Comparison of ENCODE assay signal across 18 cellular contexts in genomic region chr13:112452380-112453206, GRCh38.
DNase-seq lines count a peak whose midpoint lies in the region; ATAC-seq and TF ChIP-seq lines count a peak whose summit lies in the region.
"Had no signal": no experiment of that assay in that cellular context is flagged by ENCODE, and none has a peak within 500 bp of the region (broad histone marks: within the 10 kb centered on the region; RNA-seq: fewer than 3 reads in every experiment).

No MANE protein-coding gene starts in this region.

- no peaks in the 10 kb centered on the region for H3K9me3 Mint-ChIP-seq in activated CD4-positive, alpha-beta memory T cell treated with anti-CD3 and anti-CD28 coated beads, Interleukin-2, amount 10 ng/mL, durations not matched to agents 7 days and 5 days
- no peaks in the 10 kb centered on the region for H3K9me3 Mint-ChIP-seq in activated CD4-positive, alpha-beta memory T cell treated with anti-CD3 and anti-CD28 coated beads for 36 hours
- H3K9me3 Mint-ChIP-seq in GM23338: no peaks in the 10 kb centered on the region
- H3K9me3 Mint-ChIP-seq in progenitor cell of endocrine pancreas (ENCODE audit: low read depth): no peaks in the 10 kb centered on the region
- H3K9me3 Mint-ChIP-seq in MCF 10A (ENCODE audit: unreplicated experiment): peaks cover 12% of the 10 kb centered on the region
- no peaks in the 10 kb centered on the region for H3K9me3 Mint-ChIP-seq in activated naive CD8-positive, alpha-beta T cell treated with anti-CD3 and anti-CD28 coated beads, Interleukin-2, amount 50 U/mL, for 24 hours

- TF ChIP-seq CTCF in GM23338 (conservative IDR thresholded peaks at IDR 0.05; ENCODE audit: low read depth in 2 of 2) (no peak), esophagus muscularis mucosa (IDR thresholded peaks at IDR 0.05) (no peak), progenitor cell of endocrine pancreas (IDR thresholded peaks at IDR 0.05; ENCODE audit: unreplicated experiment) (no peak), MCF 10A (IDR thresholded peaks at IDR 0.05; ENCODE audit: unreplicated experiment) (no peak)

- H3K27ac ChIP-seq in GM23338 (ENCODE audit: low read depth) (no peak overlapping the region), esophagus muscularis mucosa (replicated peaks in 1 of 4) (no peak overlapping the region)
- H3K27ac ChIP-seq: HL-60 had no signal

- H3K36me3 Mint-ChIP-seq in activated CD4-positive, alpha-beta memory T cell treated with anti-CD3 and anti-CD28 coated beads, Interleukin-2, amount 10 ng/mL, durations not matched to agents 7 days and 5 days (ENCODE audit: low read depth): no peaks in the 10 kb centered on the region
- H3K36me3 Mint-ChIP-seq in activated CD4-positive, alpha-beta memory T cell treated with anti-CD3 and anti-CD28 coated beads for 36 hours: no peaks in the 10 kb centered on the region
- no peaks in the 10 kb centered on the region for H3K36me3 Mint-ChIP-seq in GM23338 (ENCODE audit: low read depth)
- no peaks in the 10 kb centered on the region for H3K36me3 Mint-ChIP-seq in progenitor cell of endocrine pancreas (ENCODE audit: insufficient read depth)
- H3K36me3 Mint-ChIP-seq in MCF 10A (ENCODE audit: insufficient read depth, unreplicated experiment): no peaks in the 10 kb centered on the region
- no peaks in the 10 kb centered on the region for H3K36me3 Mint-ChIP-seq in activated naive CD8-positive, alpha-beta T cell treated with anti-CD3 and anti-CD28 coated beads, Interleukin-2, amount 50 U/mL, for 24 hours (ENCODE audit: low read depth)

- ATAC-seq in GM23338: peak; percentile 16; the same call in 1 of the 3 replicates
- ATAC-seq in activated naive CD8-positive, alpha-beta T cell treated with anti-CD3 and anti-CD28 coated beads, Interleukin-2, amount 50 U/mL, for 24 hours: no peak
- ATAC-seq: K562 had no signal

- intact Hi-C loops in activated CD4-positive, alpha-beta memory T cell treated with anti-CD3 and anti-CD28 coated beads for 36 hours (cut with micrococcal nuclease): no loop called here
- intact Hi-C loops in esophagus muscularis mucosa (cut with DNase I): no loop called here
- intact Hi-C loops in MCF 10A (cut with micrococcal nuclease): no loop called here

- H3K4me3 ChIP-seq in GM23338 (no peak overlapping the region), esophagus muscularis mucosa (no peak overlapping the region)
- H3K4me3 ChIP-seq: K562 had no signal

- H3K4me1 Mint-ChIP-seq in activated CD4-positive, alpha-beta memory T cell treated with anti-CD3 and anti-CD28 coated beads, Interleukin-2, amount 10 ng/mL, durations not matched to agents 7 days and 5 days: no peaks in the 10 kb centered on the region
- H3K4me1 Mint-ChIP-seq in activated CD4-positive, alpha-beta memory T cell treated with anti-CD3 and anti-CD28 coated beads for 36 hours (ENCODE audit: low read depth): no peaks in the 10 kb centered on the region
- no peaks in the 10 kb centered on the region for H3K4me1 Mint-ChIP-seq in GM23338
- H3K4me1 Mint-ChIP-seq in progenitor cell of endocrine pancreas (ENCODE audit: low read depth): peaks cover 10% of the 10 kb centered on the region
- H3K4me1 Mint-ChIP-seq in MCF 10A (ENCODE audit: insufficient read depth, unreplicated experiment): no peaks in the 10 kb centered on the region
- no peaks in the 10 kb centered on the region for H3K4me1 Mint-ChIP-seq in activated naive CD8-positive, alpha-beta T cell treated with anti-CD3 and anti-CD28 coated beads, Interleukin-2, amount 50 U/mL, for 24 hours

- H3K36me3 ChIP-seq in GM23338 (ENCODE audit: insufficient read depth) (no peaks in the 10 kb centered on the region), esophagus muscularis mucosa (no peaks in the 10 kb centered on the region)

- POLR2A ChIA-PET in activated CD4-positive, alpha-beta memory T cell treated with anti-CD3 and anti-CD28 coated beads, Interleukin-2, amount 10 ng/mL, durations not matched to agents 7 days and 5 days (lab: Charles Lee): no interaction called here
- POLR2A ChIA-PET in activated CD4-positive, alpha-beta memory T cell treated with anti-CD3 and anti-CD28 coated beads for 36 hours (lab: Charles Lee): no interaction called here
- POLR2A ChIA-PET in MCF 10A (lab: Yijun Ruan, JAX): no interaction called here

- H3K4me3 Mint-ChIP-seq in activated CD4-positive, alpha-beta memory T cell treated with anti-CD3 and anti-CD28 coated beads, Interleukin-2, amount 10 ng/mL, durations not matched to agents 7 days and 5 days: no peak overlapping the region
- H3K4me3 Mint-ChIP-seq in activated CD4-positive, alpha-beta memory T cell treated with anti-CD3 and anti-CD28 coated beads for 36 hours: no peak overlapping the region
- H3K4me3 Mint-ChIP-seq in GM23338: no peak overlapping the region
- no peak overlapping the region for H3K4me3 Mint-ChIP-seq in progenitor cell of endocrine pancreas (ENCODE audit: low read depth)
- H3K4me3 Mint-ChIP-seq in MCF 10A (ENCODE audit: unreplicated experiment): no peak overlapping the region
- H3K4me3 Mint-ChIP-seq in activated naive CD8-positive, alpha-beta T cell treated with anti-CD3 and anti-CD28 coated beads, Interleukin-2, amount 50 U/mL, for 24 hours: no peak overlapping the region

- no peaks in the 10 kb centered on the region for H3K79me2 ChIP-seq in GM23338 (replicated peaks; ENCODE audit: insufficient read depth)

- 83% methylated on average over 19 of the region's 36 CpGs for WGBS in esophagus muscularis mucosa

- TF ChIP-seq EP300 in esophagus muscularis mucosa (IDR thresholded peaks at IDR 0.05): no peak

- no peaks in the 10 kb centered on the region for H3K27me3 ChIP-seq in GM23338 (ENCODE audit: insufficient read depth)
- H3K27me3 ChIP-seq in esophagus muscularis mucosa: peaks cover 0 to 70% (median 0%) of the 10 kb centered on the region in 4 donors

- no peak for TF ChIP-seq POLR2A in esophagus muscularis mucosa (IDR thresholded peaks at IDR 0.05; ENCODE audit: low read depth)

- H3K9me2 ChIP-seq in GM23338 (ENCODE audit: insufficient read depth): no peaks in the 10 kb centered on the region

- no peaks in the 10 kb centered on the region for H3K27me3 Mint-ChIP-seq in activated CD4-positive, alpha-beta memory T cell treated with anti-CD3 and anti-CD28 coated beads, Interleukin-2, amount 10 ng/mL, durations not matched to agents 7 days and 5 days
- H3K27me3 Mint-ChIP-seq in activated CD4-positive, alpha-beta memory T cell treated with anti-CD3 and anti-CD28 coated beads for 36 hours: peaks cover 3% of the 10 kb centered on the region
- H3K27me3 Mint-ChIP-seq in GM23338 (ENCODE audit: insufficient read depth, low read depth, poor library complexity): peaks cover 2% of the 10 kb centered on the region
- peaks cover 16% of the 10 kb centered on the region for H3K27me3 Mint-ChIP-seq in progenitor cell of endocrine pancreas
- H3K27me3 Mint-ChIP-seq in MCF 10A (ENCODE audit: insufficient read depth, unreplicated experiment): no peaks in the 10 kb centered on the region
- peaks cover 7% of the 10 kb centered on the region for H3K27me3 Mint-ChIP-seq in activated naive CD8-positive, alpha-beta T cell treated with anti-CD3 and anti-CD28 coated beads, Interleukin-2, amount 50 U/mL, for 24 hours

- peaks cover 0 to 8% (median 3%) of the 10 kb centered on the region in 4 donors for H3K9me3 ChIP-seq in esophagus muscularis mucosa

- H3K4me1 ChIP-seq in GM23338 (ENCODE audit: insufficient read depth): no peaks in the 10 kb centered on the region
- no peaks in the 10 kb centered on the region for H3K4me1 ChIP-seq in esophagus muscularis mucosa

- peak; percentile 11 for DNase-seq in activated CD4-positive, alpha-beta memory T cell treated with anti-CD3 and anti-CD28 coated beads, Interleukin-2, amount 10 ng/mL, durations not matched to agents 7 days and 5 days
- DNase-seq in activated CD4-positive, alpha-beta memory T cell treated with anti-CD3 and anti-CD28 coated beads for 36 hours: no peak
- DNase-seq in GM23338 (ENCODE audit: low spot score) (no peak), esophagus muscularis mucosa (ENCODE audit: extremely low spot score) (peak; percentile 70), progenitor cell of endocrine pancreas (ENCODE audit: low spot score, unreplicated experiment) (no peak), MCF 10A (ENCODE audit: unreplicated experiment) (no peak), Ammon's horn (ENCODE audit: low spot score) (no peak)
- no peak for DNase-seq in activated naive CD8-positive, alpha-beta T cell treated with anti-CD3 and anti-CD28 coated beads, Interleukin-2, amount 50 U/mL, for 24 hours
- DNase-seq: 8988T, C1 segment of cervical spinal cord, NCI-H1417 treated with DMSO at 0.1 percent for 48 hours, NCI-H1930, NCI-H446 treated with DMSO at 0.1 percent for 48 hours, OCI-M1, RPMI8226, SIG-M5 had no signal

- H2AFZ ChIP-seq in GM23338: no peak overlapping the region

- no peaks in the 10 kb centered on the region for H4K20me1 ChIP-seq in GM23338 (replicated peaks; ENCODE audit: insufficient read depth)

- no peak overlapping the region for H3K4me2 ChIP-seq in GM23338

- CTCF ChIA-PET in activated CD4-positive, alpha-beta memory T cell treated with anti-CD3 and anti-CD28 coated beads, Interleukin-2, amount 10 ng/mL, durations not matched to agents 7 days and 5 days (lab: Charles Lee): no interaction called here
- CTCF ChIA-PET in activated CD4-positive, alpha-beta memory T cell treated with anti-CD3 and anti-CD28 coated beads for 36 hours (lab: Charles Lee): no interaction called here
- CTCF ChIA-PET in MCF 10A (lab: Yijun Ruan, JAX): interaction anchor here (3.6 kb wide), 1 partner anchor 978 kb away, joined by 12 read pairs; no protein-coding TSS in a partner anchor

- H3K27ac Mint-ChIP-seq in activated CD4-positive, alpha-beta memory T cell treated with anti-CD3 and anti-CD28 coated beads, Interleukin-2, amount 10 ng/mL, durations not matched to agents 7 days and 5 days: no peak overlapping the region
- no peak overlapping the region for H3K27ac Mint-ChIP-seq in activated CD4-positive, alpha-beta memory T cell treated with anti-CD3 and anti-CD28 coated beads for 36 hours
- H3K27ac Mint-ChIP-seq in GM23338: no peak overlapping the region
- peak overlapping the region; percentile 49 for H3K27ac Mint-ChIP-seq in progenitor cell of endocrine pancreas
- H3K27ac Mint-ChIP-seq in MCF 10A (ENCODE audit: low read depth, unreplicated experiment): no peak overlapping the region
- H3K27ac Mint-ChIP-seq in activated naive CD8-positive, alpha-beta T cell treated with anti-CD3 and anti-CD28 coated beads, Interleukin-2, amount 50 U/mL, for 24 hours: no peak overlapping the region

- no peaks in the 10 kb centered on the region for H3F3A ChIP-seq in GM23338 (replicated peaks; ENCODE audit: low read depth)

- BruUV-seq in MCF 10A (replicated peaks; lab: Mats Ljungman, UMichigan): no TSS peak

TF ChIP-seq in GM23338, 12 proteins besides CTCF, POLR2A, EP300 and RAD21 (continues in another document):
- TF ChIP-seq JUNB (IDR thresholded peaks at IDR 0.05; ENCODE audit: unreplicated experiment) (no peak), POLR2AphosphoS5 (IDR thresholded peaks at IDR 0.05; ENCODE audit: low read depth) (no peak)

Comparison
In these comparisons a context has a peak if more than half of its experiments do, and no peak if none do; other contexts are left out.
1. DNase-seq: peak in activated CD4-positive, alpha-beta memory T cell treated with anti-CD3 and anti-CD28 coated beads, Interleukin-2, amount 10 ng/mL, durations not matched to agents 7 days and 5 days (single experiment) and esophagus muscularis mucosa (single experiment); none in activated CD4-positive, alpha-beta memory T cell treated with anti-CD3 and anti-CD28 coated beads for 36 hours (single experiment), GM23338 (single experiment), progenitor cell of endocrine pancreas (single experiment), MCF 10A (single experiment), Ammon's horn (single experiment) and activated naive CD8-positive, alpha-beta T cell treated with anti-CD3 and anti-CD28 coated beads, Interleukin-2, amount 50 U/mL, for 24 hours (single experiment).